ENCODE assay signal across 1 cellular context in the genomic region with DNA sequence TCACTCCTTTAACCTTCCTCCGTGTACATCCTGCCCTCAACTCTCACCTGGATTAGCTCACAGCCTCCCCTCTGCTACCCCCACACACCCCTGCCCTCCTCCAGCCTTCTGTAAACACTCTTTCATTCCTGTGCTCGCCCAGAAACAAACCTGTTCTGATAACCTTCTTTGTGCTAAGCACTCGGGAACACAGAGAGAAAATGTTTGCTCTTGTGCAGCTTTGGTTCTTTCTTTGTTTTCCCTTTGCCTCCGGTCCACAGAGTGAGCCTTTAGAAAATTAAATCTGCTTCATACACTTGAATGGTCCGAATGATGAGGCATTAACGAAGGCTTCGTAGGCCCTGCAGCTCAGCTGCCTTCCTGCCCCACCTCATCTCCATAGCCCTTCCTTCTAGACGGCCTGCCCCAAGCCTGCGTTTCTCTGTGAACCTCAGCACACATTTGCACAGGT.
A peak's percentile ranks its signal among the peaks of the same experiment; 100 is the strongest.
TF ChIP-seq lines count a peak whose summit lies in the region.

No MANE protein-coding gene starts in this region.

TF ChIP-seq in HepG2, 621 proteins besides CTCF, POLR2A, EP300 and RAD21 (continued from another document and continues in another):
- TF ChIP-seq, protein P1, sequence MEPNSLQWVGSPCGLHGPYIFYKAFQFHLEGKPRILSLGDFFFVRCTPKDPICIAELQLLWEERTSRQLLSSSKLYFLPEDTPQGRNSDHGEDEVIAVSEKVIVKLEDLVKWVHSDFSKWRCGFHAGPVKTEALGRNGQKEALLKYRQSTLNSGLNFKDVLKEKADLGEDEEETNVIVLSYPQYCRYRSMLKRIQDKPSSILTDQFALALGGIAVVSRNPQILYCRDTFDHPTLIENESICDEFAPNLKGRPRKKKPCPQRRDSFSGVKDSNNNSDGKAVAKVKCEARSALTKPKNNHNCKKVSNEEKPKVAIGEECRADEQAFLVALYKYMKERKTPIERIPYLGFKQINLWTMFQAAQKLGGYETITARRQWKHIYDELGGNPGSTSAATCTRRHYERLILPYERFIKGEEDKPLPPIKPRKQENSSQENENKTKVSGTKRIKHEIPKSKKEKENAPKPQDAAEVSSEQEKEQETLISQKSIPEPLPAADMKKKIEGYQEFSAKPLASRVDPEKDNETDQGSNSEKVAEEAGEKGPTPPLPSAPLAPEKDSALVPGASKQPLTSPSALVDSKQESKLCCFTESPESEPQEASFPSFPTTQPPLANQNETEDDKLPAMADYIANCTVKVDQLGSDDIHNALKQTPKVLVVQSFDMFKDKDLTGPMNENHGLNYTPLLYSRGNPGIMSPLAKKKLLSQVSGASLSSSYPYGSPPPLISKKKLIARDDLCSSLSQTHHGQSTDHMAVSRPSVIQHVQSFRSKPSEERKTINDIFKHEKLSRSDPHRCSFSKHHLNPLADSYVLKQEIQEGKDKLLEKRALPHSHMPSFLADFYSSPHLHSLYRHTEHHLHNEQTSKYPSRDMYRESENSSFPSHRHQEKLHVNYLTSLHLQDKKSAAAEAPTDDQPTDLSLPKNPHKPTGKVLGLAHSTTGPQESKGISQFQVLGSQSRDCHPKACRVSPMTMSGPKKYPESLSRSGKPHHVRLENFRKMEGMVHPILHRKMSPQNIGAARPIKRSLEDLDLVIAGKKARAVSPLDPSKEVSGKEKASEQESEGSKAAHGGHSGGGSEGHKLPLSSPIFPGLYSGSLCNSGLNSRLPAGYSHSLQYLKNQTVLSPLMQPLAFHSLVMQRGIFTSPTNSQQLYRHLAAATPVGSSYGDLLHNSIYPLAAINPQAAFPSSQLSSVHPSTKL (CRISPR knock-in tag; IDR thresholded peaks at IDR 0.05): peak; percentile 62
- peak; percentile 61 for TF ChIP-seq TEAD3 (CRISPR knock-in tag; optimal IDR thresholded peaks at IDR 0.05; ENCODE audit: borderline replicate concordance)
- TF ChIP-seq ZNF652 (CRISPR knock-in tag; IDR thresholded peaks at IDR 0.05; ENCODE audit: borderline replicate concordance, low read depth): peak; percentile 56; the same call in 1 of the 2 replicates
- TF ChIP-seq ARNT (IDR thresholded peaks at IDR 0.05): no peak
- 0 out of 2 replicates have a peak, but pooled peaks have one; percentile 51 for TF ChIP-seq ZNF792 (CRISPR knock-in tag; IDR thresholded peaks at IDR 0.05)
- TF ChIP-seq, protein P2, sequence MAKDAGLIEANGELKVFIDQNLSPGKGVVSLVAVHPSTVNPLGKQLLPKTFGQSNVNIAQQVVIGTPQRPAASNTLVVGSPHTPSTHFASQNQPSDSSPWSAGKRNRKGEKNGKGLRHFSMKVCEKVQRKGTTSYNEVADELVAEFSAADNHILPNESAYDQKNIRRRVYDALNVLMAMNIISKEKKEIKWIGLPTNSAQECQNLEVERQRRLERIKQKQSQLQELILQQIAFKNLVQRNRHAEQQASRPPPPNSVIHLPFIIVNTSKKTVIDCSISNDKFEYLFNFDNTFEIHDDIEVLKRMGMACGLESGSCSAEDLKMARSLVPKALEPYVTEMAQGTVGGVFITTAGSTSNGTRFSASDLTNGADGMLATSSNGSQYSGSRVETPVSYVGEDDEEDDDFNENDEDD (CRISPR knock-in tag; IDR thresholded peaks at IDR 0.05; ENCODE audit: borderline replicate concordance): no peak
- TF ChIP-seq SALL1 (CRISPR knock-in tag; IDR thresholded peaks at IDR 0.05): 0 out of 2 replicates have a peak, but pooled peaks have one; percentile 28
- TF ChIP-seq THAP11 (CRISPR knock-in tag; IDR thresholded peaks at IDR 0.05): 0 out of 2 replicates have a peak, but pooled peaks have one; percentile 24
- TF ChIP-seq MEF2D (CRISPR knock-in tag; IDR thresholded peaks at IDR 0.05): 0 out of 2 replicates have a peak, but pooled peaks have one; percentile 30
- TF ChIP-seq, protein P3, sequence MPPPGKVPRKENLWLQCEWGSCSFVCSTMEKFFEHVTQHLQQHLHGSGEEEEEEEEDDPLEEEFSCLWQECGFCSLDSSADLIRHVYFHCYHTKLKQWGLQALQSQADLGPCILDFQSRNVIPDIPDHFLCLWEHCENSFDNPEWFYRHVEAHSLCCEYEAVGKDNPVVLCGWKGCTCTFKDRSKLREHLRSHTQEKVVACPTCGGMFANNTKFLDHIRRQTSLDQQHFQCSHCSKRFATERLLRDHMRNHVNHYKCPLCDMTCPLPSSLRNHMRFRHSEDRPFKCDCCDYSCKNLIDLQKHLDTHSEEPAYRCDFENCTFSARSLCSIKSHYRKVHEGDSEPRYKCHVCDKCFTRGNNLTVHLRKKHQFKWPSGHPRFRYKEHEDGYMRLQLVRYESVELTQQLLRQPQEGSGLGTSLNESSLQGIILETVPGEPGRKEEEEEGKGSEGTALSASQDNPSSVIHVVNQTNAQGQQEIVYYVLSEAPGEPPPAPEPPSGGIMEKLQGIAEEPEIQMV (CRISPR knock-in tag; IDR thresholded peaks at IDR 0.05; ENCODE audit: low read depth): no peak
- TF ChIP-seq NR2F6 (IDR thresholded peaks at IDR 0.05): peak; percentile 57
- TF ChIP-seq NR2F6 (CRISPR knock-in tag; IDR thresholded peaks at IDR 0.05): peak; percentile 62
- TF ChIP-seq BRCA1 (CRISPR knock-in tag; IDR thresholded peaks at IDR 0.05): no peak
- no peak for TF ChIP-seq NCOA1 (CRISPR knock-in tag; IDR thresholded peaks at IDR 0.05)
- TF ChIP-seq ZNF34 (CRISPR knock-in tag; IDR thresholded peaks at IDR 0.05; ENCODE audit: borderline replicate concordance): no peak
- TF ChIP-seq KDM6A (CRISPR knock-in tag; IDR thresholded peaks at IDR 0.05; ENCODE audit: low read depth): 0 out of 2 replicates have a peak, but pooled peaks have one; percentile 31
- TF ChIP-seq ZNF776 (CRISPR knock-in tag; IDR thresholded peaks at IDR 0.05): no peak
- no peak for TF ChIP-seq NRL (CRISPR knock-in tag; IDR thresholded peaks at IDR 0.05; ENCODE audit: borderline replicate concordance)
- 0 out of 2 replicates have a peak, but pooled peaks have one; percentile 8 for TF ChIP-seq CEBPG (CRISPR knock-in tag; IDR thresholded peaks at IDR 0.05)
- no peak for TF ChIP-seq CEBPB (IDR thresholded peaks at IDR 0.05; ENCODE audit: borderline replicate concordance, low read depth, low read length)
- TF ChIP-seq NCOA5 (CRISPR knock-in tag; IDR thresholded peaks at IDR 0.05): no peak
- no peak for TF ChIP-seq RELA (CRISPR knock-in tag; IDR thresholded peaks at IDR 0.05)
- peak; percentile 99 for TF ChIP-seq ZSCAN25 (CRISPR knock-in tag; IDR thresholded peaks at IDR 0.05)
- 0 out of 2 replicates have a peak, but pooled peaks have one; percentile 39 for TF ChIP-seq ZMYM2 (CRISPR knock-in tag; IDR thresholded peaks at IDR 0.05)
- no peak for TF ChIP-seq KAT2B (IDR thresholded peaks at IDR 0.05; ENCODE audit: borderline replicate concordance, low read depth, low read length)
- TF ChIP-seq HNRNPK (IDR thresholded peaks at IDR 0.05; ENCODE audit: low read depth, low read length, poor library complexity, severe bottlenecking): peak; percentile 1
- TF ChIP-seq PPARG (CRISPR knock-in tag; conservative IDR thresholded peaks at IDR 0.05): peak; percentile 97
- TF ChIP-seq HDAC2 (CRISPR knock-in tag; IDR thresholded peaks at IDR 0.05): no peak
- TF ChIP-seq, protein P4, sequence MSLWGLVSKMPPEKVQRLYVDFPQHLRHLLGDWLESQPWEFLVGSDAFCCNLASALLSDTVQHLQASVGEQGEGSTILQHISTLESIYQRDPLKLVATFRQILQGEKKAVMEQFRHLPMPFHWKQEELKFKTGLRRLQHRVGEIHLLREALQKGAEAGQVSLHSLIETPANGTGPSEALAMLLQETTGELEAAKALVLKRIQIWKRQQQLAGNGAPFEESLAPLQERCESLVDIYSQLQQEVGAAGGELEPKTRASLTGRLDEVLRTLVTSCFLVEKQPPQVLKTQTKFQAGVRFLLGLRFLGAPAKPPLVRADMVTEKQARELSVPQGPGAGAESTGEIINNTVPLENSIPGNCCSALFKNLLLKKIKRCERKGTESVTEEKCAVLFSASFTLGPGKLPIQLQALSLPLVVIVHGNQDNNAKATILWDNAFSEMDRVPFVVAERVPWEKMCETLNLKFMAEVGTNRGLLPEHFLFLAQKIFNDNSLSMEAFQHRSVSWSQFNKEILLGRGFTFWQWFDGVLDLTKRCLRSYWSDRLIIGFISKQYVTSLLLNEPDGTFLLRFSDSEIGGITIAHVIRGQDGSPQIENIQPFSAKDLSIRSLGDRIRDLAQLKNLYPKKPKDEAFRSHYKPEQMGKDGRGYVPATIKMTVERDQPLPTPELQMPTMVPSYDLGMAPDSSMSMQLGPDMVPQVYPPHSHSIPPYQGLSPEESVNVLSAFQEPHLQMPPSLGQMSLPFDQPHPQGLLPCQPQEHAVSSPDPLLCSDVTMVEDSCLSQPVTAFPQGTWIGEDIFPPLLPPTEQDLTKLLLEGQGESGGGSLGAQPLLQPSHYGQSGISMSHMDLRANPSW (CRISPR knock-in tag; IDR thresholded peaks at IDR 0.05; ENCODE audit: borderline replicate concordance): no peak
- TF ChIP-seq, protein P5, sequence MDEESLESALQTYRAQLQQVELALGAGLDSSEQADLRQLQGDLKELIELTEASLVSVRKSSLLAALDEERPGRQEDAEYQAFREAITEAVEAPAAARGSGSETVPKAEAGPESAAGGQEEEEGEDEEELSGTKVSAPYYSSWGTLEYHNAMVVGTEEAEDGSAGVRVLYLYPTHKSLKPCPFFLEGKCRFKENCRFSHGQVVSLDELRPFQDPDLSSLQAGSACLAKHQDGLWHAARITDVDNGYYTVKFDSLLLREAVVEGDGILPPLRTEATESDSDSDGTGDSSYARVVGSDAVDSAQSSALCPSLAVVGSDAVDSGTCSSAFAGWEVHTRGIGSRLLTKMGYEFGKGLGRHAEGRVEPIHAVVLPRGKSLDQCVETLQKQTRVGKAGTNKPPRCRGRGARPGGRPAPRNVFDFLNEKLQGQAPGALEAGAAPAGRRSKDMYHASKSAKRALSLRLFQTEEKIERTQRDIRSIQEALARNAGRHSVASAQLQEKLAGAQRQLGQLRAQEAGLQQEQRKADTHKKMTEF (CRISPR knock-in tag; IDR thresholded peaks at IDR 0.05): 0 out of 2 replicates have a peak, but pooled peaks have one; percentile 24
- peak; percentile 23; the same call in 1 of the 2 replicates for TF ChIP-seq ZMYM4 (CRISPR knock-in tag; IDR thresholded peaks at IDR 0.05)
- peak; percentile 82; the same call in 1 of the 2 replicates for TF ChIP-seq ZNF746 (CRISPR knock-in tag; IDR thresholded peaks at IDR 0.05)
- TF ChIP-seq CBX1 (IDR thresholded peaks at IDR 0.05; ENCODE audit: low read depth): no peak
- TF ChIP-seq, protein P6, sequence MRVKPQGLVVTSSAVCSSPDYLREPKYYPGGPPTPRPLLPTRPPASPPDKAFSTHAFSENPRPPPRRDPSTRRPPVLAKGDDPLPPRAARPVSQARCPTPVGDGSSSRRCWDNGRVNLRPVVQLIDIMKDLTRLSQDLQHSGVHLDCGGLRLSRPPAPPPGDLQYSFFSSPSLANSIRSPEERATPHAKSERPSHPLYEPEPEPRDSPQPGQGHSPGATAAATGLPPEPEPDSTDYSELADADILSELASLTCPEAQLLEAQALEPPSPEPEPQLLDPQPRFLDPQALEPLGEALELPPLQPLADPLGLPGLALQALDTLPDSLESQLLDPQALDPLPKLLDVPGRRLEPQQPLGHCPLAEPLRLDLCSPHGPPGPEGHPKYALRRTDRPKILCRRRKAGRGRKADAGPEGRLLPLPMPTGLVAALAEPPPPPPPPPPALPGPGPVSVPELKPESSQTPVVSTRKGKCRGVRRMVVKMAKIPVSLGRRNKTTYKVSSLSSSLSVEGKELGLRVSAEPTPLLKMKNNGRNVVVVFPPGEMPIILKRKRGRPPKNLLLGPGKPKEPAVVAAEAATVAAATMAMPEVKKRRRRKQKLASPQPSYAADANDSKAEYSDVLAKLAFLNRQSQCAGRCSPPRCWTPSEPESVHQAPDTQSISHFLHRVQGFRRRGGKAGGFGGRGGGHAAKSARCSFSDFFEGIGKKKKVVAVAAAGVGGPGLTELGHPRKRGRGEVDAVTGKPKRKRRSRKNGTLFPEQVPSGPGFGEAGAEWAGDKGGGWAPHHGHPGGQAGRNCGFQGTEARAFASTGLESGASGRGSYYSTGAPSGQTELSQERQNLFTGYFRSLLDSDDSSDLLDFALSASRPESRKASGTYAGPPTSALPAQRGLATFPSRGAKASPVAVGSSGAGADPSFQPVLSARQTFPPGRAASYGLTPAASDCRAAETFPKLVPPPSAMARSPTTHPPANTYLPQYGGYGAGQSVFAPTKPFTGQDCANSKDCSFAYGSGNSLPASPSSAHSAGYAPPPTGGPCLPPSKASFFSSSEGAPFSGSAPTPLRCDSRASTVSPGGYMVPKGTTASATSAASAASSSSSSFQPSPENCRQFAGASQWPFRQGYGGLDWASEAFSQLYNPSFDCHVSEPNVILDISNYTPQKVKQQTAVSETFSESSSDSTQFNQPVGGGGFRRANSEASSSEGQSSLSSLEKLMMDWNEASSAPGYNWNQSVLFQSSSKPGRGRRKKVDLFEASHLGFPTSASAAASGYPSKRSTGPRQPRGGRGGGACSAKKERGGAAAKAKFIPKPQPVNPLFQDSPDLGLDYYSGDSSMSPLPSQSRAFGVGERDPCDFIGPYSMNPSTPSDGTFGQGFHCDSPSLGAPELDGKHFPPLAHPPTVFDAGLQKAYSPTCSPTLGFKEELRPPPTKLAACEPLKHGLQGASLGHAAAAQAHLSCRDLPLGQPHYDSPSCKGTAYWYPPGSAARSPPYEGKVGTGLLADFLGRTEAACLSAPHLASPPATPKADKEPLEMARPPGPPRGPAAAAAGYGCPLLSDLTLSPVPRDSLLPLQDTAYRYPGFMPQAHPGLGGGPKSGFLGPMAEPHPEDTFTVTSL (CRISPR knock-in tag; IDR thresholded peaks at IDR 0.05; ENCODE audit: borderline replicate concordance): no peak; the same call in 1 of the 2 replicates
- no peak for TF ChIP-seq HNF4G (IDR thresholded peaks at IDR 0.05; ENCODE audit: borderline replicate concordance, low read depth, low read length)
- no peak for TF ChIP-seq HNF4G (CRISPR knock-in tag; IDR thresholded peaks at IDR 0.05; ENCODE audit: borderline replicate concordance, low read depth)
- TF ChIP-seq PHF20 (CRISPR knock-in tag; IDR thresholded peaks at IDR 0.05): no peak
- TF ChIP-seq, protein P7, sequence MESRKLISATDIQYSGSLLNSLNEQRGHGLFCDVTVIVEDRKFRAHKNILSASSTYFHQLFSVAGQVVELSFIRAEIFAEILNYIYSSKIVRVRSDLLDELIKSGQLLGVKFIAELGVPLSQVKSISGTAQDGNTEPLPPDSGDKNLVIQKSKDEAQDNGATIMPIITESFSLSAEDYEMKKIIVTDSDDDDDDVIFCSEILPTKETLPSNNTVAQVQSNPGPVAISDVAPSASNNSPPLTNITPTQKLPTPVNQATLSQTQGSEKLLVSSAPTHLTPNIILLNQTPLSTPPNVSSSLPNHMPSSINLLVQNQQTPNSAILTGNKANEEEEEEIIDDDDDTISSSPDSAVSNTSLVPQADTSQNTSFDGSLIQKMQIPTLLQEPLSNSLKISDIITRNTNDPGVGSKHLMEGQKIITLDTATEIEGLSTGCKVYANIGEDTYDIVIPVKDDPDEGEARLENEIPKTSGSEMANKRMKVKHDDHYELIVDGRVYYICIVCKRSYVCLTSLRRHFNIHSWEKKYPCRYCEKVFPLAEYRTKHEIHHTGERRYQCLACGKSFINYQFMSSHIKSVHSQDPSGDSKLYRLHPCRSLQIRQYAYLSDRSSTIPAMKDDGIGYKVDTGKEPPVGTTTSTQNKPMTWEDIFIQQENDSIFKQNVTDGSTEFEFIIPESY (CRISPR knock-in tag; IDR thresholded peaks at IDR 0.05): no peak
- TF ChIP-seq TARDBP (CRISPR knock-in tag; IDR thresholded peaks at IDR 0.05): peak; percentile 30; the same call in 1 of the 2 replicates
